16 cellular contexts compared by ENCODE assay signal in the genomic region with DNA sequence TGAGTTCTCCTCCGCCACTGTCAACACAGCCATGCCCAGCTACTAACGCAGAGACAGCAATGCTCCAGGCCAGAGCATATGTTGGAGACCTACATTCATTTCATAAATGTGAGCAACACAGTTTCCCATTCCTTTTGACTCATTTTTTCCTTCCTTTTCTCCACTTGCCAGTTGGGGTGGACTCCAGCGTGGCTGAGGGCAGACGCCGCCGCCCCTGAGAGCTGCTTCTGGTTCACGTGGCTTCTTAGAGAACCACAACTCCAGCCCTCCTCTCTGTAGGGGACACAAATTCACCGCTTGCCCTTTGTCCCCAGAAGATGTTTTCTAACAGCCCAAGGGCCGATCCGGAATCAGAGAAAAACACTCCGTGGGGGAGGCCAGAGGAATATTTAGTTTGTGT. TPM values are rescaled to one million over a fixed set of nuclear protein-coding genes. Genes with fewer than 3 reads are reported as not detected.
DNase-seq lines count a peak whose midpoint lies in the region; ATAC-seq and TF ChIP-seq lines count a peak whose summit lies in the region.
"Had no signal": no experiment of that assay in that cellular context is flagged by ENCODE, and none has a peak within 500 bp of the region (broad histone marks: within the 10 kb centered on the region; RNA-seq: fewer than 3 reads in every experiment).

No MANE protein-coding gene starts in this region.

- peak overlapping the region in 1 of 2 experiments; percentile 17 for H3K4me3 ChIP-seq in mesenchymal stem cell (ENCODE audit: insufficient read depth in 1 of 2, low read depth in 1 of 2, low read length in 2 of 2)
- no peak overlapping the region for H3K4me3 ChIP-seq in aorta (ENCODE audit: low read length in 2 of 2)
- H3K4me3 ChIP-seq in H7 (ENCODE audit: insufficient read depth, low read depth, low read length), result no peak overlapping the region
- H3K4me3 ChIP-seq: upper lobe of left lung had no signal

- TF ChIP-seq CTCF in natural killer cell (IDR thresholded peaks at IDR 0.05), result no peak

- H2BK5ac ChIP-seq in mesenchymal stem cell (ENCODE audit: low read depth, low read length, poor library complexity, severe bottlenecking), result no peak overlapping the region

- H3K79me1 ChIP-seq in mesenchymal stem cell (replicated peaks; ENCODE audit: low read length, poor library complexity, severe bottlenecking), result no peaks in the 10 kb centered on the region

- no peak for ATAC-seq in natural killer cell treated with Interleukin-12 subunit alpha and Interleukin-12 subunit beta and Interleukin-15 and Interleukin-18, amount 100 ng/mL, for 72 hours
- ATAC-seq in natural killer cell (no peak), aorta (ENCODE audit: low FRiP score) (peak; percentile 60), HG02642 (IDR thresholded peaks at IDR 0.05; ENCODE audit: poor library complexity, unreplicated experiment) (no peak), HG03521 (IDR thresholded peaks at IDR 0.05; ENCODE audit: unreplicated experiment) (no peak)

- no peak overlapping the region for H3K4ac ChIP-seq in mesenchymal stem cell (ENCODE audit: low read depth in 1 of 2, low read length in 2 of 2)

- H3K4me1 ChIP-seq in mesenchymal stem cell (ENCODE audit: control insufficient read depth, insufficient read depth, low read depth, low read length) (peaks cover 2% of the 10 kb centered on the region), aorta (ENCODE audit: control insufficient read depth in 1 of 2, insufficient read depth in 2 of 2, low read length in 2 of 2) (no peaks in the 10 kb centered on the region)
- H3K4me1 ChIP-seq: upper lobe of left lung had no signal

- H2AFZ ChIP-seq in mesenchymal stem cell (ENCODE audit: low read depth, low read length), result no peak overlapping the region

- intact Hi-C loops in natural killer cell (cut with micrococcal nuclease) (no loop called here), aorta (cut with DNase I) (no loop called here)

- no peak overlapping the region for H4K8ac ChIP-seq in mesenchymal stem cell (ENCODE audit: low read length)

- H2BK15ac ChIP-seq in mesenchymal stem cell (ENCODE audit: low read depth, poor library complexity, severe bottlenecking), result no peak overlapping the region

- H3K36me3 Mint-ChIP-seq in natural killer cell treated with Interleukin-12 subunit alpha and Interleukin-12 subunit beta and Interleukin-15 and Interleukin-18, amount 100 ng/mL, for 72 hours, result peaks cover 5% of the 10 kb centered on the region
- no peaks in the 10 kb centered on the region for H3K36me3 Mint-ChIP-seq in natural killer cell

- H3K27me3 ChIP-seq in mesenchymal stem cell (ENCODE audit: control insufficient read depth in 1 of 2, insufficient read depth in 1 of 2, low read length in 2 of 2) (peaks cover 0 to 64% of the 10 kb centered on the region in 2 experiments), aorta (ENCODE audit: control insufficient read depth in 1 of 2, insufficient read depth in 2 of 2, low read length in 1 of 2) (no peaks in the 10 kb centered on the region), H7 (ENCODE audit: control insufficient read depth, insufficient read depth, low read length) (no peaks in the 10 kb centered on the region; the same call in 1 of the 2 replicates)

- H2AK5ac ChIP-seq in mesenchymal stem cell (ENCODE audit: low read length, severe bottlenecking), result no peak overlapping the region

- H3K27ac ChIP-seq in mesenchymal stem cell (ENCODE audit: low read length, poor library complexity, severe bottlenecking), result no peak overlapping the region
- H3K27ac ChIP-seq in aorta (ENCODE audit: low read depth in 1 of 2, low read length in 2 of 2), result peak overlapping the region in 1 of 2 donors; percentile 19

- H3K4me3 Mint-ChIP-seq in natural killer cell treated with Interleukin-12 subunit alpha and Interleukin-12 subunit beta and Interleukin-15 and Interleukin-18, amount 100 ng/mL, for 72 hours, result no peak overlapping the region
- no peak overlapping the region for H3K4me3 Mint-ChIP-seq in natural killer cell

- H3K27ac Mint-ChIP-seq in natural killer cell treated with Interleukin-12 subunit alpha and Interleukin-12 subunit beta and Interleukin-15 and Interleukin-18, amount 100 ng/mL, for 72 hours, result no peak overlapping the region
- H3K27ac Mint-ChIP-seq in natural killer cell, result no peak overlapping the region

- no peak overlapping the region for H2BK12ac ChIP-seq in mesenchymal stem cell (ENCODE audit: low read length in 2 of 2)

- WGBS in mesenchymal stem cell, result 87% methylated on average over 10 of the region's 11 CpGs
- 43 to 52% methylated on average over 11 of the region's 11 CpGs for WGBS in aorta, 2 donors

- H3K9me3 ChIP-seq in mesenchymal stem cell (ENCODE audit: control insufficient read depth, low read length), result peaks cover under 1% of the 10 kb centered on the region
- no peaks in the 10 kb centered on the region for H3K9me3 ChIP-seq in aorta (ENCODE audit: control insufficient read depth, low read length)
- H3K9me3 ChIP-seq: SK-N-SH had no signal

- no peak overlapping the region for H2BK120ac ChIP-seq in mesenchymal stem cell (ENCODE audit: low read depth, low read length)

- H3K27me3 Mint-ChIP-seq in natural killer cell treated with Interleukin-12 subunit alpha and Interleukin-12 subunit beta and Interleukin-15 and Interleukin-18, amount 100 ng/mL, for 72 hours, result peaks cover 39 to 47% of the 10 kb centered on the region in 2 donors
- H3K27me3 Mint-ChIP-seq in natural killer cell (ENCODE audit: low read depth in 2 of 2), result peaks cover 36 to 41% of the 10 kb centered on the region in 2 donors

- no peak overlapping the region for H3K4me2 ChIP-seq in mesenchymal stem cell (ENCODE audit: low read length, poor library complexity, severe bottlenecking)
- H3K4me2 ChIP-seq: SK-N-SH had no signal

- H3K14ac ChIP-seq in mesenchymal stem cell (ENCODE audit: low read length in 2 of 2), result no peak overlapping the region

- peaks cover 5 to 10% of the 10 kb centered on the region in 2 donors for H3K4me1 Mint-ChIP-seq in natural killer cell treated with Interleukin-12 subunit alpha and Interleukin-12 subunit beta and Interleukin-15 and Interleukin-18, amount 100 ng/mL, for 72 hours (ENCODE audit: low read depth in 2 of 2)
- peaks cover under 1% of the 10 kb centered on the region in 2 donors for H3K4me1 Mint-ChIP-seq in natural killer cell

- no peak overlapping the region for H3K23ac ChIP-seq in mesenchymal stem cell (ENCODE audit: low read length in 2 of 2)

- H3K36me3 ChIP-seq in mesenchymal stem cell (ENCODE audit: control insufficient read depth in 1 of 2, insufficient read depth in 2 of 2, low read depth in 1 of 2, low read length in 2 of 2) (no peaks in the 10 kb centered on the region), aorta (ENCODE audit: control insufficient read depth in 1 of 2, insufficient read depth in 2 of 2, low read length in 1 of 2) (no peaks in the 10 kb centered on the region), H7 (replicated peaks; ENCODE audit: control insufficient read depth, insufficient read depth, low read length) (no peaks in the 10 kb centered on the region)
- H3K36me3 ChIP-seq: upper lobe of left lung had no signal

- H3K18ac ChIP-seq in mesenchymal stem cell (ENCODE audit: low read depth in 1 of 2, low read length in 2 of 2), result no peak overlapping the region

- no peaks in the 10 kb centered on the region for H3K9me3 Mint-ChIP-seq in natural killer cell treated with Interleukin-12 subunit alpha and Interleukin-12 subunit beta and Interleukin-15 and Interleukin-18, amount 100 ng/mL, for 72 hours
- H3K9me3 Mint-ChIP-seq in natural killer cell, result no peaks in the 10 kb centered on the region

- no peak overlapping the region for H4K91ac ChIP-seq in mesenchymal stem cell (ENCODE audit: low read length)

- H3K9ac ChIP-seq in mesenchymal stem cell (ENCODE audit: low read length), result peak overlapping the region; percentile 79
- H3K9ac ChIP-seq: SK-N-SH had no signal

- peak; percentile 51 for DNase-seq in natural killer cell treated with Interleukin-12 subunit alpha and Interleukin-12 subunit beta and Interleukin-15 and Interleukin-18, amount 100 ng/mL, for 72 hours (ENCODE audit: low spot score)
- DNase-seq in natural killer cell (no peak), astrocyte of the hippocampus (ENCODE audit: low read depth, low spot score) (peak; percentile 22), mesenchymal stem cell (no peak), aorta (peak; percentile 77 to 86), H7 (no peak)
- DNase-seq: activated CD8-positive, alpha-beta memory T cell treated with anti-CD3 and anti-CD28 coated beads, Interleukin-2, amount 50 U/mL, for 4 hours; AML-193; amygdala; effector CD8-positive, alpha-beta T cell; NCI-H1092; NCI-H446; SK-N-SH; upper lobe of left lung had no signal

RNA-seq across cellular contexts. Expression of a gene that starts 45.8 kb away (rescaled TPM):
- total RNA-seq in natural killer cell treated with Interleukin-12 subunit alpha and Interleukin-12 subunit beta and Interleukin-15 and Interleukin-18, amount 100 ng/mL, for 72 hours, result 10 to 100 TPM; 15.7 to 15.9 TPM
- total RNA-seq in natural killer cell (10 to 100 TPM; 12.2 to 20.9 (median 19.2) TPM), aorta (10 to 100 TPM; 32.5 to 42.5 TPM)
- polyA plus RNA-seq in mesenchymal stem cell (2013, experiment 1 of 2), result 24.1 TPM
- 23.5 TPM for polyA plus RNA-seq in mesenchymal stem cell (2013, experiment 2 of 2)
- polyA plus RNA-seq in aorta, result 10 to 100 TPM in 1 of 2 donors, 1 to 10 TPM in 1; 6.6 to 23.1 TPM
- 12.2 and 13.3 TPM in 2 replicates for total RNA-seq in H7 (2014; rRNA removed; shearing (Covaris generic))

Comparison
In these comparisons a context has a peak if more than half of its experiments do, and no peak if none do; other contexts are left out.
1. DNase-seq: peak in natural killer cell treated with Interleukin-12 subunit alpha and Interleukin-12 subunit beta and Interleukin-15 and Interleukin-18, amount 100 ng/mL, for 72 hours (single experiment), astrocyte of the hippocampus (single experiment) and aorta (2 of 2); none in natural killer cell (single experiment), mesenchymal stem cell (single experiment) and H7 (single experiment).